23 cellular contexts compared by ENCODE assay signal in the genomic region with DNA sequence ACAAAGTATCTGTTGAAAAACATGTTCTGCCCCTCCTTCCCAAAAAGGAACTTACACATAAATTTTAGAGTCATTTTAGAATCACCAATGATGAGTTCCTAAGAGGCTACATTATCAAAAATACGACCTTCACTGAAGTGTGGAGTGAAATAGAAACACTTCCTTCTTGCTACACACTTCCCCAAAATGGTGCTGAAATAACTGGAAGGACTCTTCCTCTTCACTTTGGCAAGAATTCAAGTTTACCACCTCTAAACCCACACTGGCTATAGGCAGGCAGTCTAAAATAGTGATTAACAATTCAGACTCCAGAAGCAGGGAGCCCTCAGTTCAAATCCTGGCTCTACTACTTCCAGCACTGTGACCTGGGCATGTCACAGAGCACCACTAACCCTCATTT.
DNase-seq lines count a peak whose midpoint lies in the region; ATAC-seq and TF ChIP-seq lines count a peak whose summit lies in the region.
"Had no signal": no experiment of that assay in that cellular context is flagged by ENCODE, and none has a peak within 500 bp of the region (broad histone marks: within the 10 kb centered on the region; RNA-seq: fewer than 3 reads in every experiment).

No MANE protein-coding gene starts in this region.

- H3K27ac Mint-ChIP-seq in stimulated activated naive CD8-positive, alpha-beta T cell treated with anti-CD3 and anti-CD28 coated beads, Interleukin-15, Interleukin-2, amounts not matched to agents 100 ng/mL and 50 ng/mL, for 24 hours: peak overlapping the region; percentile 34
- H3K27ac Mint-ChIP-seq in stimulated activated naive CD8-positive, alpha-beta T cell treated with anti-CD3 and anti-CD28 coated beads, Interleukin-15, amount 100 ng/mL, for 72 hours: no peak overlapping the region
- H3K27ac Mint-ChIP-seq in dendritic cell treated with granulocyte-macrophage colony-stimulating factor and Interleukin-4, amounts not matched to agents 40 ng/mL and 50 ng/mL, for 4 days: peak overlapping the region; percentile 77
- H3K27ac Mint-ChIP-seq in endothelial cell (ENCODE audit: unreplicated experiment): no peak overlapping the region
- H3K27ac Mint-ChIP-seq: CD4-positive, CD25-positive, alpha-beta regulatory T cell; effector memory CD8-positive, alpha-beta T cell had no signal

- no peaks in the 10 kb centered on the region for H3K36me3 Mint-ChIP-seq in stimulated activated naive CD8-positive, alpha-beta T cell treated with anti-CD3 and anti-CD28 coated beads, Interleukin-15, Interleukin-2, amounts not matched to agents 100 ng/mL and 50 ng/mL, for 24 hours (ENCODE audit: low read depth)
- H3K36me3 Mint-ChIP-seq in dendritic cell treated with granulocyte-macrophage colony-stimulating factor and Interleukin-4, amounts not matched to agents 40 ng/mL and 50 ng/mL, for 4 days (ENCODE audit: low read depth): peaks cover 17% of the 10 kb centered on the region
- no peaks in the 10 kb centered on the region for H3K36me3 Mint-ChIP-seq in endothelial cell (ENCODE audit: low read depth, unreplicated experiment)
- H3K36me3 Mint-ChIP-seq: CD4-positive, CD25-positive, alpha-beta regulatory T cell had no signal

- intact Hi-C loops in dendritic cell treated with granulocyte-macrophage colony-stimulating factor and Interleukin-4, amounts not matched to agents 40 ng/mL and 50 ng/mL, for 4 days (cut with micrococcal nuclease): loop anchor here (5.0 to 10.0 kb wide), 2 partner anchors 104 to 459 kb away; partner anchors contain the start of gene PARM1
- intact Hi-C loops in sigmoid colon (cut with DNase I): no loop called here

- peaks cover 0 to 5% (median 3%) of the 10 kb centered on the region in 4 donors for H3K4me1 ChIP-seq in sigmoid colon

- H3K4me3 ChIP-seq in sigmoid colon: no peak overlapping the region
- H3K4me3 ChIP-seq: GM23248, heart right ventricle, upper lobe of left lung had no signal

- TF ChIP-seq EP300 in sigmoid colon (IDR thresholded peaks at IDR 0.05): no peak

- no peak overlapping the region for H3K27ac ChIP-seq in sigmoid colon
- H3K27ac ChIP-seq: GM23248, heart right ventricle, KMS-11, upper lobe of left lung had no signal

- no peak for TF ChIP-seq POLR2A in sigmoid colon (IDR thresholded peaks at IDR 0.05)

- H3K27me3 ChIP-seq in sigmoid colon: no peaks in the 10 kb centered on the region
- H3K27me3 ChIP-seq: heart right ventricle, upper lobe of left lung had no signal

- no peaks in the 10 kb centered on the region for H3K9me3 ChIP-seq in sigmoid colon
- H3K9me3 ChIP-seq: heart right ventricle, upper lobe of left lung had no signal

- no peaks in the 10 kb centered on the region for H3K36me3 ChIP-seq in sigmoid colon
- H3K36me3 ChIP-seq: heart right ventricle, upper lobe of left lung had no signal

- no peak for ATAC-seq in stimulated activated naive CD8-positive, alpha-beta T cell treated with anti-CD3 and anti-CD28 coated beads, Interleukin-15, amount 100 ng/mL, for 72 hours
- ATAC-seq: effector memory CD8-positive, alpha-beta T cell had no signal

- 25 to 53% methylated on average over 1 of the region's 1 CpG for WGBS in sigmoid colon, 2 donors

- DNase-seq in stimulated activated naive CD8-positive, alpha-beta T cell treated with anti-CD3 and anti-CD28 coated beads, Interleukin-15, amount 100 ng/mL, for 72 hours: no peak
- peak; percentile 2 for DNase-seq in NAMALWA (ENCODE audit: low spot score)
- DNase-seq in activated naive CD4-positive, alpha-beta T cell (lab: John Stamatoyannopoulos, UW): no peak
- no peak for DNase-seq in sigmoid colon
- no peak for DNase-seq in endothelial cell (ENCODE audit: low spot score)
- DNase-seq in NCI-H82 (lab: John Stamatoyannopoulos, UW): no peak
- DNase-seq: activated CD4-positive, alpha-beta T cell treated with anti-CD3 and anti-CD28 coated beads for 48 hours; activated gamma-delta T cell; CD4-positive, CD25-positive, alpha-beta regulatory T cell; DMS79 treated with DMSO at 0.1 percent for 48 hours; effector memory CD8-positive, alpha-beta T cell; GM23248; heart right ventricle; NCI-H1436 treated with DMSO at 0.1 percent for 48 hours; SHP77; stimulated activated CD4-positive, alpha-beta T cell treated with anti-CD3 and anti-CD28 coated beads, Interleukin-15, amount 100 ng/mL, for 24 hours; stimulated activated naive CD4-positive, alpha-beta T cell treated with Interleukin-2 at 50 U/mL for 16 hours; T1000; upper lobe of left lung had no signal

- no peaks in the 10 kb centered on the region for H3K27me3 Mint-ChIP-seq in stimulated activated naive CD8-positive, alpha-beta T cell treated with anti-CD3 and anti-CD28 coated beads, Interleukin-15, Interleukin-2, amounts not matched to agents 100 ng/mL and 50 ng/mL, for 24 hours
- H3K27me3 Mint-ChIP-seq in stimulated activated naive CD8-positive, alpha-beta T cell treated with anti-CD3 and anti-CD28 coated beads, Interleukin-15, amount 100 ng/mL, for 72 hours: no peaks in the 10 kb centered on the region
- no peaks in the 10 kb centered on the region for H3K27me3 Mint-ChIP-seq in dendritic cell treated with granulocyte-macrophage colony-stimulating factor and Interleukin-4, amounts not matched to agents 40 ng/mL and 50 ng/mL, for 4 days
- no peaks in the 10 kb centered on the region for H3K27me3 Mint-ChIP-seq in endothelial cell (ENCODE audit: unreplicated experiment)
- H3K27me3 Mint-ChIP-seq: CD4-positive, CD25-positive, alpha-beta regulatory T cell; effector memory CD8-positive, alpha-beta T cell had no signal

- no peak for TF ChIP-seq CTCF in sigmoid colon (IDR thresholded peaks at IDR 0.05)
- TF ChIP-seq CTCF in endothelial cell (IDR thresholded peaks at IDR 0.05; ENCODE audit: unreplicated experiment): no peak

- peaks cover 4% of the 10 kb centered on the region for H3K9me3 Mint-ChIP-seq in stimulated activated naive CD8-positive, alpha-beta T cell treated with anti-CD3 and anti-CD28 coated beads, Interleukin-15, Interleukin-2, amounts not matched to agents 100 ng/mL and 50 ng/mL, for 24 hours
- H3K9me3 Mint-ChIP-seq in stimulated activated naive CD8-positive, alpha-beta T cell treated with anti-CD3 and anti-CD28 coated beads, Interleukin-15, amount 100 ng/mL, for 72 hours: no peaks in the 10 kb centered on the region
- H3K9me3 Mint-ChIP-seq in dendritic cell treated with granulocyte-macrophage colony-stimulating factor and Interleukin-4, amounts not matched to agents 40 ng/mL and 50 ng/mL, for 4 days: peaks cover 9% of the 10 kb centered on the region
- no peaks in the 10 kb centered on the region for H3K9me3 Mint-ChIP-seq in endothelial cell (ENCODE audit: unreplicated experiment)
- H3K9me3 Mint-ChIP-seq: nephron had no signal

- no peaks in the 10 kb centered on the region for H3K4me1 Mint-ChIP-seq in stimulated activated naive CD8-positive, alpha-beta T cell treated with anti-CD3 and anti-CD28 coated beads, Interleukin-15, Interleukin-2, amounts not matched to agents 100 ng/mL and 50 ng/mL, for 24 hours (ENCODE audit: low read depth)
- H3K4me1 Mint-ChIP-seq in stimulated activated naive CD8-positive, alpha-beta T cell treated with anti-CD3 and anti-CD28 coated beads, Interleukin-15, amount 100 ng/mL, for 72 hours: no peaks in the 10 kb centered on the region
- peaks cover 48% of the 10 kb centered on the region for H3K4me1 Mint-ChIP-seq in dendritic cell treated with granulocyte-macrophage colony-stimulating factor and Interleukin-4, amounts not matched to agents 40 ng/mL and 50 ng/mL, for 4 days (ENCODE audit: low read depth)
- peaks cover 2% of the 10 kb centered on the region for H3K4me1 Mint-ChIP-seq in endothelial cell (ENCODE audit: unreplicated experiment)
- H3K4me1 Mint-ChIP-seq: CD4-positive, CD25-positive, alpha-beta regulatory T cell had no signal

- no peak overlapping the region for H3K4me3 Mint-ChIP-seq in stimulated activated naive CD8-positive, alpha-beta T cell treated with anti-CD3 and anti-CD28 coated beads, Interleukin-15, Interleukin-2, amounts not matched to agents 100 ng/mL and 50 ng/mL, for 24 hours
- no peak overlapping the region for H3K4me3 Mint-ChIP-seq in stimulated activated naive CD8-positive, alpha-beta T cell treated with anti-CD3 and anti-CD28 coated beads, Interleukin-15, amount 100 ng/mL, for 72 hours
- H3K4me3 Mint-ChIP-seq in dendritic cell treated with granulocyte-macrophage colony-stimulating factor and Interleukin-4, amounts not matched to agents 40 ng/mL and 50 ng/mL, for 4 days: peak overlapping the region; percentile 9
- H3K4me3 Mint-ChIP-seq in endothelial cell (ENCODE audit: unreplicated experiment): no peak overlapping the region
- H3K4me3 Mint-ChIP-seq: CD4-positive, CD25-positive, alpha-beta regulatory T cell; effector memory CD8-positive, alpha-beta T cell; nephron had no signal

Comparison
In these comparisons a context has a peak if more than half of its experiments do, and no peak if none do; other contexts are left out.
1. H3K27ac Mint-ChIP-seq: peak in stimulated activated naive CD8-positive, alpha-beta T cell treated with anti-CD3 and anti-CD28 coated beads, Interleukin-15, Interleukin-2, amounts not matched to agents 100 ng/mL and 50 ng/mL, for 24 hours (single experiment) and dendritic cell treated with granulocyte-macrophage colony-stimulating factor and Interleukin-4, amounts not matched to agents 40 ng/mL and 50 ng/mL, for 4 days (single experiment); none in stimulated activated naive CD8-positive, alpha-beta T cell treated with anti-CD3 and anti-CD28 coated beads, Interleukin-15, amount 100 ng/mL, for 72 hours (0 of 2) and endothelial cell (single experiment).